ENCODE assay signal across 9 cellular contexts in genomic region chr9:4596165-4596922, GRCh38.
A peak's percentile ranks its signal among the peaks of the same experiment; 100 is the strongest.
DNase-seq lines count a peak whose midpoint lies in the region; ATAC-seq, FAIRE-seq and TF ChIP-seq lines count a peak whose summit lies in the region.
"Had no signal": no experiment of that assay in that cellular context is flagged by ENCODE, and none has a peak within 500 bp of the region (broad histone marks: within the 10 kb centered on the region; RNA-seq: fewer than 3 reads in every experiment).

No MANE protein-coding gene starts in this region.

- H3K4me3 ChIP-seq in OCI-LY1 (ENCODE audit: low read depth, low read length, poor library complexity, severe bottlenecking) (no peak overlapping the region), astrocyte (ENCODE audit: insufficient read depth, low read depth, low read length) (no peak overlapping the region), rectal smooth muscle tissue (ENCODE audit: low read length) (no peak overlapping the region), Caco-2 (ENCODE audit: low read depth, low read length) (no peak overlapping the region)

- 0 out of 2 replicates have a peak, but pooled peaks have one; percentile 14 for TF ChIP-seq CTCF in OCI-LY1 (IDR thresholded peaks at IDR 0.05; ENCODE audit: low read length)
- no peak for TF ChIP-seq CTCF in astrocyte (IDR thresholded peaks at IDR 0.05; ENCODE audit: insufficient read depth, low read depth, low read length)
- TF ChIP-seq CTCF in Caco-2 (IDR thresholded peaks at IDR 0.05; ENCODE audit: insufficient read depth in 1 of 2, low read depth in 1 of 2, low read length in 1 of 2, severe bottlenecking in 1 of 2, unreplicated experiment in 1 of 2) = no peak

- peaks cover 3% of the 10 kb centered on the region for H3K9me3 Mint-ChIP-seq in astrocyte (ENCODE audit: unreplicated experiment)
- H3K9me3 Mint-ChIP-seq in Caco-2 (ENCODE audit: unreplicated experiment) = no peaks in the 10 kb centered on the region

- intact Hi-C loops in Caco-2 (cut with micrococcal nuclease; ENCODE audit: unreplicated experiment) = no loop called here

- CTCF ChIA-PET in Caco-2 (lab: Charles Lee) = interaction anchor here (1.4 kb wide), 1 partner anchor 8 kb away, joined by 3 read pairs; no protein-coding TSS in a partner anchor

- no peak for FAIRE-seq in astrocyte (lab: Jason Lieb, UNC)

- H3K9me3 ChIP-seq in OCI-LY1 (ENCODE audit: low read length) = no peaks in the 10 kb centered on the region
- no peaks in the 10 kb centered on the region for H3K9me3 ChIP-seq in astrocyte (ENCODE audit: insufficient read depth, low read depth, low read length)
- no peaks in the 10 kb centered on the region for H3K9me3 ChIP-seq in Caco-2

- no peak overlapping the region for H3K27ac Mint-ChIP-seq in astrocyte (ENCODE audit: unreplicated experiment)
- H3K27ac Mint-ChIP-seq in Caco-2 (ENCODE audit: unreplicated experiment) = no peak overlapping the region

- H3F3A ChIP-seq in OCI-LY1 (ENCODE audit: insufficient read depth, low read length) = no peaks in the 10 kb centered on the region

- H3K79me2 ChIP-seq in OCI-LY1 (ENCODE audit: insufficient read depth, low read length) (no peaks in the 10 kb centered on the region), astrocyte (ENCODE audit: insufficient read depth, low read length) (no peaks in the 10 kb centered on the region)

- H3K4me1 ChIP-seq in OCI-LY1 (ENCODE audit: insufficient read depth, low read length, severe bottlenecking) = peaks cover 11% of the 10 kb centered on the region
- no peaks in the 10 kb centered on the region for H3K4me1 ChIP-seq in astrocyte (ENCODE audit: insufficient read depth, low read length)
- H3K4me1 ChIP-seq in rectal smooth muscle tissue (ENCODE audit: control insufficient read depth, insufficient read depth, low read length) = peaks cover 15% of the 10 kb centered on the region
- H3K4me1 ChIP-seq in Caco-2 = no peaks in the 10 kb centered on the region

- DNase-seq in astrocyte (ENCODE audit: low read depth) = no peak
- DNase-seq in OCI-M1 (lab: John Stamatoyannopoulos, UW) = no peak
- no peak for DNase-seq in Caco-2
- DNase-seq in iPS-NIHi11 (ENCODE audit: low spot score) = no peak

- POLR2A ChIA-PET in Caco-2 (lab: Charles Lee) = no interaction called here

- H3K9ac ChIP-seq in OCI-LY1 (ENCODE audit: low read length) = no peak overlapping the region
- no peak overlapping the region for H3K9ac ChIP-seq in astrocyte (ENCODE audit: low read length)
- H3K9ac ChIP-seq in rectal smooth muscle tissue (ENCODE audit: low read length) = no peak overlapping the region
- H3K9ac ChIP-seq: KMS-11 had no signal

- H3K4me2 ChIP-seq in OCI-LY1 (ENCODE audit: low read length) (peak overlapping the region; percentile 6; the same call in 1 of the 2 replicates), astrocyte (ENCODE audit: low read length) (no peak overlapping the region)
- H3K4me2 ChIP-seq: KMS-11 had no signal

- peaks cover 5% of the 10 kb centered on the region for H3K36me3 Mint-ChIP-seq in astrocyte (ENCODE audit: low read depth, unreplicated experiment)
- H3K36me3 Mint-ChIP-seq in Caco-2 (ENCODE audit: insufficient read depth, unreplicated experiment) = no peaks in the 10 kb centered on the region

- no TSS peak for BruUV-seq in Caco-2 (replicated peaks; lab: Mats Ljungman, UMichigan)

- ATAC-seq in GM18909 (IDR thresholded peaks at IDR 0.05; ENCODE audit: poor library complexity, unreplicated experiment) (peak; percentile 73), esophagus mucosa (no peak)

- peaks cover 14% of the 10 kb centered on the region for H3K4me1 Mint-ChIP-seq in astrocyte (ENCODE audit: low read depth, unreplicated experiment)
- no peaks in the 10 kb centered on the region for H3K4me1 Mint-ChIP-seq in Caco-2 (ENCODE audit: low read depth, unreplicated experiment)

- H3K27ac ChIP-seq in OCI-LY1 (ENCODE audit: low read depth, low read length, poor library complexity, severe bottlenecking) (no peak overlapping the region), astrocyte (ENCODE audit: low read depth, low read length) (no peak overlapping the region), rectal smooth muscle tissue (ENCODE audit: low read depth, low read length) (peak overlapping the region; percentile 51)
- H3K27ac ChIP-seq: KMS-11 had no signal

- H3K4me3 Mint-ChIP-seq in astrocyte (ENCODE audit: unreplicated experiment) (no peak overlapping the region), Caco-2 (ENCODE audit: unreplicated experiment) (no peak overlapping the region)

- H3K9me2 ChIP-seq in OCI-LY1 (ENCODE audit: low read depth, low read length) = no peaks in the 10 kb centered on the region

- H4K20me1 ChIP-seq in OCI-LY1 (ENCODE audit: insufficient read depth, low read length) = no peaks in the 10 kb centered on the region
- no peaks in the 10 kb centered on the region for H4K20me1 ChIP-seq in astrocyte (ENCODE audit: insufficient read depth, low read length)

- no peak overlapping the region for H2AFZ ChIP-seq in OCI-LY1 (ENCODE audit: low read length)
- H2AFZ ChIP-seq in astrocyte (ENCODE audit: low read depth, low read length) = peak overlapping the region; percentile 7

- H3K27me3 Mint-ChIP-seq in astrocyte (ENCODE audit: low read depth, unreplicated experiment) = peaks cover 2% of the 10 kb centered on the region
- H3K27me3 Mint-ChIP-seq in Caco-2 (ENCODE audit: insufficient read depth, unreplicated experiment) = peaks cover 3% of the 10 kb centered on the region

- H3K27me3 ChIP-seq in OCI-LY1 (ENCODE audit: insufficient read depth, low read length) = no peaks in the 10 kb centered on the region
- H3K27me3 ChIP-seq in astrocyte (ENCODE audit: insufficient read depth, low read length) = no peaks in the 10 kb centered on the region
- no peaks in the 10 kb centered on the region for H3K27me3 ChIP-seq in rectal smooth muscle tissue (ENCODE audit: control insufficient read depth, insufficient read depth, low read length)
- H3K27me3 ChIP-seq in Caco-2 (replicated peaks; ENCODE audit: control insufficient read depth, insufficient read depth, low read length) = no peaks in the 10 kb centered on the region

- H3K36me3 ChIP-seq in OCI-LY1 (ENCODE audit: insufficient read depth, low read length) (peaks cover 9% of the 10 kb centered on the region; the same call in 1 of the 2 replicates), astrocyte (ENCODE audit: insufficient read depth, low read length) (no peaks in the 10 kb centered on the region), rectal smooth muscle tissue (ENCODE audit: control insufficient read depth, insufficient read depth, low read length) (no peaks in the 10 kb centered on the region), Caco-2 (ENCODE audit: control insufficient read depth, insufficient read depth, low read length) (no peaks in the 10 kb centered on the region)
